ENCODE assay signal across 15 cellular contexts in the genomic region with DNA sequence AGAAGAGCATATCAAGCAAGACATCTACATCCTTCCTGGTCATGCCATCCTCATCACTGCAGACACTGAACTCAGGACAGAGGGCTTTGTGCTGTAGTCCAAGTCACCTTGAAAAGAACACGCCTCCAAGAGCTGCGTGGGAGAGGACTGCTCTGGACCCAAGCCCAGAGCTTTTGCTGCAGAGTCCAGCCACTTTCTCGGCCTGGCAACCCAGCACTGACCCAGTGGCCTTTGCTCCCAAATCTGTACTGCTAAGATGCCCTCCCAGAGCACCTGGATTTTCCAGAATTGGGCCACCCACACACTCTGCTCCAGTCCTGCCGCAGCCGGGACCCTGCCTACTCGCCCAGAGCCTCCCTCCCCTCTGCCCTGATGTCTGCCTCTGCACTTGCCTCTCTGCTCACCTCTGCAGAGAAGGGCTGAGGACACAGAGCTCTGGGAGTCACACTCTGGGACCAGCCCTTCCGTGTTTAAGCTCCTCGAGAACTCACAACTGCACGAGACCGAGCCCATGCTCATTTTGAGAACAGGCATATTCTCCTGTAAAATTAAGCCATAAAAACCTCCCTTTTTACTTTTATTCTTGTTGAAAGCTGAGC.
DNase-seq lines count a peak whose midpoint lies in the region; ATAC-seq and TF ChIP-seq lines count a peak whose summit lies in the region.
"Had no signal": no experiment of that assay in that cellular context is flagged by ENCODE, and none has a peak within 500 bp of the region (broad histone marks: within the 10 kb centered on the region; RNA-seq: fewer than 3 reads in every experiment).

No MANE protein-coding gene starts in this region.

- peaks cover 37% of the 10 kb centered on the region for H3K4me1 Mint-ChIP-seq in neural progenitor cell
- H3K4me1 Mint-ChIP-seq in naive thymus-derived CD8-positive, alpha-beta T cell, result no peaks in the 10 kb centered on the region

- POLR2A ChIA-PET in naive thymus-derived CD8-positive, alpha-beta T cell (lab: Charles Lee), result no interaction called here

- H3K9me3 ChIP-seq in gastroesophageal sphincter (no peaks in the 10 kb centered on the region), neural progenitor cell (ENCODE audit: low read depth) (no peaks in the 10 kb centered on the region), uterus (no peaks in the 10 kb centered on the region)

- 38 to 40% methylated on average over 1 to 3 of the region's 10 CpGs for WGBS in gastroesophageal sphincter (ENCODE audit: low coverage in 1 of 2), 2 donors

- TF ChIP-seq CTCF in gastroesophageal sphincter (IDR thresholded peaks at IDR 0.05) (no peak), neural progenitor cell (IDR thresholded peaks at IDR 0.05) (no peak), uterus (IDR thresholded peaks at IDR 0.05) (no peak)

- ATAC-seq in gastroesophageal sphincter (peak; percentile 27), left ventricle myocardium superior (peak; percentile 94)
- no peak for ATAC-seq in naive thymus-derived CD8-positive, alpha-beta T cell
- ATAC-seq: CD8-positive, alpha-beta T cell had no signal

- no peak for TF ChIP-seq EP300 in gastroesophageal sphincter (IDR thresholded peaks at IDR 0.05)

- no peaks in the 10 kb centered on the region for H3K27me3 ChIP-seq in gastroesophageal sphincter
- H3K27me3 ChIP-seq in neural progenitor cell, result no peaks in the 10 kb centered on the region
- H3K27me3 ChIP-seq in uterus, result no peaks in the 10 kb centered on the region

- DNase-seq in left ventricle myocardium superior (peak; percentile 54), neural progenitor cell (ENCODE audit: low spot score) (no peak), uterus (peak; percentile 45 to 64), NCI-H187 (lab: John Stamatoyannopoulos, UW) (no peak), UCSD-AML1 (lab: John Stamatoyannopoulos, UW; ENCODE audit: unreplicated experiment) (no peak)
- DNase-seq in naive thymus-derived CD8-positive, alpha-beta T cell, result no peak
- DNase-seq: CD8-positive, alpha-beta T cell; DMS79 treated with DMSO at 0.1 percent for 48 hours; GDM1; KG1; NCI-H1048; NCI-H146; NCI-H446; PC-9 had no signal

- no peaks in the 10 kb centered on the region for H3K36me3 Mint-ChIP-seq in neural progenitor cell
- no peaks in the 10 kb centered on the region for H3K36me3 Mint-ChIP-seq in naive thymus-derived CD8-positive, alpha-beta T cell
- H3K36me3 Mint-ChIP-seq: CD8-positive, alpha-beta T cell had no signal

- H3K4me2 ChIP-seq in neural progenitor cell, result no peak overlapping the region
- H3K4me2 ChIP-seq: PC-9 had no signal

- H2AFZ ChIP-seq in neural progenitor cell (replicated peaks), result no peak overlapping the region
- H2AFZ ChIP-seq: PC-9 had no signal

- no peaks in the 10 kb centered on the region for H3K79me2 ChIP-seq in neural progenitor cell (ENCODE audit: low read depth)

- TF ChIP-seq POLR2A in gastroesophageal sphincter (IDR thresholded peaks at IDR 0.05), result no peak
- no peak for TF ChIP-seq POLR2A in uterus (IDR thresholded peaks at IDR 0.05)

- H3K4me3 ChIP-seq in gastroesophageal sphincter, result no peak overlapping the region
- no peak overlapping the region for H3K4me3 ChIP-seq in neural progenitor cell
- H3K4me3 ChIP-seq in uterus, result no peak overlapping the region
- H3K4me3 ChIP-seq: PC-9 had no signal

- peaks cover 7% of the 10 kb centered on the region for H3K27me3 Mint-ChIP-seq in neural progenitor cell (ENCODE audit: insufficient read depth, low read depth)
- H3K27me3 Mint-ChIP-seq in naive thymus-derived CD8-positive, alpha-beta T cell, result peaks cover 3 to 18% (median 4%) of the 10 kb centered on the region in 5 donors

- H3K36me3 ChIP-seq in gastroesophageal sphincter (peaks cover 0 to 7% of the 10 kb centered on the region in 2 donors), neural progenitor cell (no peaks in the 10 kb centered on the region), uterus (no peaks in the 10 kb centered on the region)

- H4K20me1 ChIP-seq in neural progenitor cell (ENCODE audit: low read depth), result no peaks in the 10 kb centered on the region

- H3K27ac ChIP-seq in gastroesophageal sphincter (peak overlapping the region in 2 of 4 donors; percentile 4 to 50), neural progenitor cell (no peak overlapping the region), uterus (peak overlapping the region; percentile 34 to 56)
- H3K27ac ChIP-seq: PC-9 had no signal

- intact Hi-C loops in left ventricle myocardium superior (cut with micrococcal nuclease), result no loop called here
- intact Hi-C loops in uterus (cut with DNase I; ENCODE audit: low total_unique reads), result no loop called here

- H3K27ac Mint-ChIP-seq in neural progenitor cell, result peak overlapping the region; percentile 70
- no peak overlapping the region for H3K27ac Mint-ChIP-seq in naive thymus-derived CD8-positive, alpha-beta T cell
- H3K27ac Mint-ChIP-seq: CD8-positive, alpha-beta T cell had no signal

- H3K9ac ChIP-seq in neural progenitor cell, result no peak overlapping the region

- no peaks in the 10 kb centered on the region for H3K9me3 Mint-ChIP-seq in neural progenitor cell
- H3K9me3 Mint-ChIP-seq in naive thymus-derived CD8-positive, alpha-beta T cell, result no peaks in the 10 kb centered on the region
- H3K9me3 Mint-ChIP-seq: CD8-positive, alpha-beta T cell had no signal

- peaks cover 0 to 35% (median 4%) of the 10 kb centered on the region in 3 donors for H3K4me1 ChIP-seq in gastroesophageal sphincter
- H3K4me1 ChIP-seq in neural progenitor cell, result peaks cover 36% of the 10 kb centered on the region
- peaks cover 0 to 16% of the 10 kb centered on the region in 2 donors for H3K4me1 ChIP-seq in uterus

- H3F3A ChIP-seq in neural progenitor cell (ENCODE audit: low read depth), result peaks cover 7% of the 10 kb centered on the region

- no peak overlapping the region for H3K4me3 Mint-ChIP-seq in neural progenitor cell
- H3K4me3 Mint-ChIP-seq in naive thymus-derived CD8-positive, alpha-beta T cell, result no peak overlapping the region
- H3K4me3 Mint-ChIP-seq: CD8-positive, alpha-beta T cell had no signal

Comparison
In these comparisons a context has a peak if more than half of its experiments do, and no peak if none do; other contexts are left out.
1. ATAC-seq: peak in gastroesophageal sphincter (single experiment) and left ventricle myocardium superior (single experiment); none in naive thymus-derived CD8-positive, alpha-beta T cell (0 of 2).
2. DNase-seq: peak in left ventricle myocardium superior (single experiment) and uterus (2 of 2); none in neural progenitor cell (single experiment), NCI-H187 (0 of 2), naive thymus-derived CD8-positive, alpha-beta T cell (0 of 10) and UCSD-AML1 (single experiment).